In the genomic region with DNA sequence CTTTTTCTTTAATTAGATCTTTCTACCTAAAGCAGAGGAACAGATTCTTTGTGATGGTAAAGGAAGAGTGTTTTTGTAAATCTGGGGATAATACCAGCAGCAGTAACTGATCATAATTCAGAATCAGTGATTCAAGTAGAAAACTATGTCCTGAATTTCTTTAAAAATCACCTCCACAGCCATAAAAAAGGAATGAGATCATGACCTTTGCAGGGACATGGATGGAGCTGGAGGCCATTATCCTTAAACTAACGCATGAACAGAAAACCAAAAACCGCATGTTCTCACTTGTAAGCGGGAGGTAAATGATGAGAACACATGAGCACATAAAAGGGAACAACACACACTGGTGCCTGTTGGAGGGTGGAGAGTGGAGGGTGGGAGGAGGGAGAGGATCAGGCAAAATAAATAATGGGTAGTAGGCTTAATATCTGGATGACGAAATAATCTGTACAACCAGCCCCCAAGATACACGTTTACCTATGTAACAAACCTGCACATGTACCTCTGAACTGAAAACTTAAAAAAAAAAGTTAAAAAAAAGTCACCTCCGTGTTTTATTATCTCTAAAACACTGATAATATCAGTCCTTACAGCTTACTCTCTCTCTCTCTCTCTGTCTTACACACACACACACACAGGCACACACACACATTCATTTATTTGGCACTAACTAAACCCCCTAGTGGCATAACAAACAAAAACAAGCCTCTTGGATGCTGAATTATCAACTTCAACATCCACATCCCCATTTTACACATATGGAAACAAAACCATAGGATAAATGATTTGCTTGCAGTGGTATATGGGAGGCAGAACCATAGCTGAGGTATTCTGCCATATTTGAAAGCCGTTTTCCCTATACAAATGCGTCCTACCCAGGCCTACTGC, we compare ENCODE assay signal across 1 cellular context.
TF ChIP-seq lines count a peak whose summit lies in the region.

No MANE protein-coding gene starts in this region.

TF ChIP-seq in IMR-90, 13 proteins besides CTCF, POLR2A, EP300 and RAD21:
- TF ChIP-seq RCOR1 (IDR thresholded peaks at IDR 0.05; ENCODE audit: insufficient replicate concordance, low read length) (no peak), BHLHE40 (IDR thresholded peaks at IDR 0.05; ENCODE audit: low read depth, low read length) (no peak), MAFK (IDR thresholded peaks at IDR 0.05; ENCODE audit: low read depth, low read length) (no peak), RFX5 (IDR thresholded peaks at IDR 0.05; ENCODE audit: low read depth, low read length) (no peak)
TF ChIP-seq in IMR-90: peak in this region for 0.
